Comparison of ENCODE assay signal across 9 cellular contexts in genomic region chr3:71127052-71127451, GRCh38.
DNase-seq lines count a peak whose midpoint lies in the region; ATAC-seq and TF ChIP-seq lines count a peak whose summit lies in the region.
"Had no signal": no experiment of that assay in that cellular context is flagged by ENCODE, and none has a peak within 500 bp of the region (broad histone marks: within the 10 kb centered on the region; RNA-seq: fewer than 3 reads in every experiment).

No MANE protein-coding gene starts in this region.

- peak overlapping the region; percentile 87 for H3K4me3 Mint-ChIP-seq in CD8-positive, alpha-beta T cell

- no peaks in the 10 kb centered on the region for H3K9me3 Mint-ChIP-seq in CD8-positive, alpha-beta T cell

- no peaks in the 10 kb centered on the region for H3K9me3 ChIP-seq in CD8-positive, alpha-beta T cell (ENCODE audit: low read length)
- H3K9me3 ChIP-seq in Peyer's patch (no peaks in the 10 kb centered on the region), endocrine pancreas (ENCODE audit: control insufficient read depth, low read length) (no peaks in the 10 kb centered on the region), ovary (no peaks in the 10 kb centered on the region)

- H3K4me3 ChIP-seq in CD8-positive, alpha-beta T cell (ENCODE audit: low read depth, low read length), result peak overlapping the region; percentile 14
- peak overlapping the region in 1 of 4 donors; percentile 62 for H3K4me3 ChIP-seq in Peyer's patch
- peak overlapping the region; percentile 67 for H3K4me3 ChIP-seq in endocrine pancreas (ENCODE audit: control insufficient read depth, insufficient read depth, low read length)
- H3K4me3 ChIP-seq in ovary, result peak overlapping the region; percentile 50

- no peaks in the 10 kb centered on the region for H3K27me3 ChIP-seq in CD8-positive, alpha-beta T cell (ENCODE audit: insufficient read depth, low read length)
- no peaks in the 10 kb centered on the region for H3K27me3 ChIP-seq in Peyer's patch
- no peaks in the 10 kb centered on the region for H3K27me3 ChIP-seq in endocrine pancreas (ENCODE audit: control insufficient read depth, insufficient read depth, low read length)
- no peaks in the 10 kb centered on the region for H3K27me3 ChIP-seq in ovary

- peak overlapping the region; percentile 88 for H3K27ac ChIP-seq in CD8-positive, alpha-beta T cell (ENCODE audit: low read depth, low read length)
- H3K27ac ChIP-seq in Peyer's patch (peak overlapping the region; percentile 41 to 93 (median 89)), ovary (peak overlapping the region; percentile 30 to 89)

- DNase-seq in CD8-positive, alpha-beta T cell, result no peak
- no peak for DNase-seq in Peyer's patch
- no peak for DNase-seq in ovary
- no peak for DNase-seq in NCI-H82 (lab: John Stamatoyannopoulos, UW)
- DNase-seq: activated CD8-positive, alpha-beta memory T cell treated with anti-CD3 and anti-CD28 coated beads for 24 hours had no signal

- peaks cover 54% of the 10 kb centered on the region for H3K4me1 ChIP-seq in CD8-positive, alpha-beta T cell (ENCODE audit: insufficient read depth, low read length)
- H3K4me1 ChIP-seq in Peyer's patch, result peaks cover 0 to 33% (median 7%) of the 10 kb centered on the region in 4 donors
- peaks cover 18% of the 10 kb centered on the region for H3K4me1 ChIP-seq in endocrine pancreas (ENCODE audit: control insufficient read depth, insufficient read depth, low read length)
- peaks cover 17% of the 10 kb centered on the region for H3K4me1 ChIP-seq in ovary (ENCODE audit: insufficient read depth)

- POLR2A ChIA-PET in CD8-positive, alpha-beta T cell (lab: Charles Lee), result interaction anchor here (0.6 to 0.9 kb wide), 2 partner anchors 34 to 48 kb away, joined by 3 to 4 read pairs; no protein-coding TSS in a partner anchor

- peak; percentile 2 for ATAC-seq in CD8-positive, alpha-beta T cell
- ATAC-seq in GM19467 (IDR thresholded peaks at IDR 0.05; ENCODE audit: unreplicated experiment) (no peak), HG03378 (IDR thresholded peaks at IDR 0.05; ENCODE audit: unreplicated experiment) (no peak), GM19324 (IDR thresholded peaks at IDR 0.05; ENCODE audit: low FRiP score, unreplicated experiment) (no peak)

- peak overlapping the region; percentile 31 for H3K9ac ChIP-seq in endocrine pancreas (ENCODE audit: control insufficient read depth, insufficient read depth, low read length)

- TF ChIP-seq EP300 in ovary (IDR thresholded peaks at IDR 0.05), result no peak

- 14 to 25% (median 17%) methylated on average over 4 of the region's 4 CpGs for WGBS in ovary, 3 donors

- H3K4me1 Mint-ChIP-seq in CD8-positive, alpha-beta T cell (ENCODE audit: low read depth), result peaks cover 76% of the 10 kb centered on the region

- peak overlapping the region; percentile 93 for H3K27ac Mint-ChIP-seq in CD8-positive, alpha-beta T cell

- no peak for TF ChIP-seq POLR2A in Peyer's patch (IDR thresholded peaks at IDR 0.05)
- no peak for TF ChIP-seq POLR2A in ovary (IDR thresholded peaks at IDR 0.05)

- no peak for TF ChIP-seq CTCF in CD8-positive, alpha-beta T cell (IDR thresholded peaks at IDR 0.05)
- TF ChIP-seq CTCF in Peyer's patch (IDR thresholded peaks at IDR 0.05) (no peak), ovary (IDR thresholded peaks at IDR 0.05) (no peak)

- CTCF ChIA-PET in CD8-positive, alpha-beta T cell (lab: Charles Lee), result no interaction called here

- intact Hi-C loops in CD8-positive, alpha-beta T cell (cut with DNase I, micrococcal nuclease), result loop anchor here (5.0 kb wide), 3 partner anchors 40 to 120 kb away; no protein-coding TSS in a partner anchor
- intact Hi-C loops in ovary (cut with DNase I), result loop anchor here in 2 of 4 donors (5.0 to 10.0 kb wide), 3 partner anchors 60 to 455 kb away; partner anchors contain the start of gene FOXP1 (in 1 of the 2)

- H3K36me3 Mint-ChIP-seq in CD8-positive, alpha-beta T cell, result peaks cover 42% of the 10 kb centered on the region

- no peaks in the 10 kb centered on the region for H3K27me3 Mint-ChIP-seq in CD8-positive, alpha-beta T cell (ENCODE audit: low read depth)

- H3K36me3 ChIP-seq in CD8-positive, alpha-beta T cell (ENCODE audit: insufficient read depth, low read length), result no peaks in the 10 kb centered on the region
- H3K36me3 ChIP-seq in Peyer's patch (no peaks in the 10 kb centered on the region), endocrine pancreas (ENCODE audit: control insufficient read depth, insufficient read depth, low read length) (no peaks in the 10 kb centered on the region), ovary (no peaks in the 10 kb centered on the region)
